Comparison of ENCODE assay signal across 7 cellular contexts in genomic region chr6:119312875-119313338, GRCh38. TPM values are rescaled to one million over a fixed set of nuclear protein-coding genes. Genes with fewer than 3 reads are reported as not detected.
DNase-seq lines count a peak whose midpoint lies in the region; ATAC-seq and TF ChIP-seq lines count a peak whose summit lies in the region.

No MANE protein-coding gene starts in this region.

- H3K9me3 Mint-ChIP-seq in activated T-cell treated with anti-CD3 and anti-CD28 coated beads, Interleukin-2, amount 50 U/mL, for 24 hours = no peaks in the 10 kb centered on the region

- no peaks in the 10 kb centered on the region for H3K9me3 ChIP-seq in esophagus muscularis mucosa

- peaks cover 74% of the 10 kb centered on the region for H3K4me1 Mint-ChIP-seq in activated T-cell treated with anti-CD3 and anti-CD28 coated beads, Interleukin-2, amount 50 U/mL, for 24 hours (ENCODE audit: low read depth)

- H3K27me3 ChIP-seq in esophagus muscularis mucosa = no peaks in the 10 kb centered on the region

- 88% methylated on average over 4 of the region's 4 CpGs for WGBS in esophagus muscularis mucosa

- no peak overlapping the region for H3K4me3 ChIP-seq in esophagus muscularis mucosa

- H3K27ac ChIP-seq in esophagus muscularis mucosa (replicated peaks in 1 of 4) = no peak overlapping the region

- H3K36me3 ChIP-seq in esophagus muscularis mucosa = no peaks in the 10 kb centered on the region

- no peak for DNase-seq in activated T-cell treated with anti-CD3 and anti-CD28 coated beads, Interleukin-2, amount 50 U/mL, for 24 hours
- DNase-seq in stimulated activated CD4-positive, alpha-beta T cell treated with anti-CD3 and anti-CD28 coated beads, Interleukin-1b, Interleukin-23, amount 100 ng/mL, for 48 hours = peak; percentile 43
- DNase-seq in NCI-H1048 (lab: John Stamatoyannopoulos, UW) (no peak), esophagus muscularis mucosa (ENCODE audit: extremely low spot score) (no peak), OCI-M2 (lab: John Stamatoyannopoulos, UW; ENCODE audit: unreplicated experiment) (no peak)

- ATAC-seq in GM19351 (IDR thresholded peaks at IDR 0.05; ENCODE audit: unreplicated experiment) = peak; percentile 35
- peak; percentile 33 for ATAC-seq in HG03066 (IDR thresholded peaks at IDR 0.05; ENCODE audit: low read depth, unreplicated experiment)

- no peak for TF ChIP-seq EP300 in esophagus muscularis mucosa (IDR thresholded peaks at IDR 0.05)

- no peak for TF ChIP-seq CTCF in esophagus muscularis mucosa (IDR thresholded peaks at IDR 0.05)

- no peak for TF ChIP-seq POLR2A in esophagus muscularis mucosa (IDR thresholded peaks at IDR 0.05; ENCODE audit: low read depth)

- intact Hi-C loops in esophagus muscularis mucosa (cut with DNase I) = no loop called here

- peak overlapping the region; percentile 94 for H3K27ac Mint-ChIP-seq in activated T-cell treated with anti-CD3 and anti-CD28 coated beads, Interleukin-2, amount 50 U/mL, for 24 hours

- H3K36me3 Mint-ChIP-seq in activated T-cell treated with anti-CD3 and anti-CD28 coated beads, Interleukin-2, amount 50 U/mL, for 24 hours (ENCODE audit: low read depth) = peaks cover 9% of the 10 kb centered on the region

- H3K4me1 ChIP-seq in esophagus muscularis mucosa = peaks cover 21 to 50% (median 30%) of the 10 kb centered on the region in 4 donors

- no peaks in the 10 kb centered on the region for H3K27me3 Mint-ChIP-seq in activated T-cell treated with anti-CD3 and anti-CD28 coated beads, Interleukin-2, amount 50 U/mL, for 24 hours

- H3K4me3 Mint-ChIP-seq in activated T-cell treated with anti-CD3 and anti-CD28 coated beads, Interleukin-2, amount 50 U/mL, for 24 hours = peak overlapping the region; percentile 61

RNA-seq across cellular contexts. Expression of gene MAN1A1, which starts 36.7 kb away (rescaled TPM):
- 100 to 1,000 TPM in 2 of 4 donors, 10 to 100 TPM in 2; 79.4 to 125 (median 101) TPM for total RNA-seq in esophagus muscularis mucosa
